3 cellular contexts compared by ENCODE assay signal in the genomic region with DNA sequence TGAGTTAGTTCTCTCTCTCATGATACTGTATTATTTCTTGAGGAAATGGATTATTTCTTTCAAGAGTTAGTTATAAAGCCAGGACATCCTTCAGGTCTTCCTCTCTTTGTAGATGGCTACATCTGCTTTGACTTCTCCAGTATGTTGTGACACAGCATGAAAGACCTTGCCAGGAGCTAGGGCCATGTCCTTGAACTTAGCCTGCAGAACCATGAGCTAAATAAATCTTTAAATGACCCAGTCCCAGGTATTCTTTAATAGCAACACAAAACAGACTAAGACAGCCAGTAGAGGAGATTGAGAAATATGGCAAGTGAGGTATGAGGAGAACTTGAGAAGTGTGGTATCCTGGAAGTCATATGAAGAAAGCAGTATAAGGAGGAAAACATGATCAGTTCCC.
"Had no signal": no experiment of that assay in that cellular context is flagged by ENCODE, and none has a peak within 500 bp of the region (broad histone marks: within the 10 kb centered on the region; RNA-seq: fewer than 3 reads in every experiment).

No MANE protein-coding gene starts in this region.

- ATAC-seq: GM12878 had no signal

- H3K4me3 ChIP-seq: GM12878 had no signal

- DNase-seq: GDM1, GF-D8 had no signal
